ENCODE assay signal across 10 cellular contexts in genomic region chr11:117020287-117020686, GRCh38.
DNase-seq lines count a peak whose midpoint lies in the region; ATAC-seq and TF ChIP-seq lines count a peak whose summit lies in the region.
"Had no signal": no experiment of that assay in that cellular context is flagged by ENCODE, and none has a peak within 500 bp of the region (broad histone marks: within the 10 kb centered on the region; RNA-seq: fewer than 3 reads in every experiment).

No MANE protein-coding gene starts in this region.

- peaks cover 48 to 68% of the 10 kb centered on the region in 2 donors for H3K4me1 Mint-ChIP-seq in effector memory CD8-positive, alpha-beta T cell (ENCODE audit: low read depth in 2 of 2)

- DNase-seq in stimulated activated CD4-positive, alpha-beta T cell treated with anti-CD3 and anti-CD28 coated beads, Interleukin-1b, Interleukin-23, amount 100 ng/mL, for 48 hours, result peak; percentile 49
- DNase-seq in stimulated activated CD4-positive, alpha-beta T cell treated with anti-CD3 and anti-CD28 coated beads, Interleukin-2, amount 100 ng/mL, for 48 hours, result no peak
- DNase-seq in effector memory CD8-positive, alpha-beta T cell, result no peak
- DNase-seq in transverse colon (peak; percentile 30), mucosa of gallbladder (ENCODE audit: low spot score) (no peak), prostate gland (ENCODE audit: low spot score) (no peak)
- DNase-seq: NCI-H187 treated with DMSO at 0.1 percent for 48 hours had no signal

- peak; percentile 39 for ATAC-seq in effector memory CD8-positive, alpha-beta T cell (replicated peaks)
- ATAC-seq in gastroesophageal sphincter, result no peak

- H3K4me3 Mint-ChIP-seq in effector memory CD8-positive, alpha-beta T cell, result peak overlapping the region; percentile 41 to 56

- 88% methylated on average over 1 of the region's 1 CpG; no CpG with 5 or more reads in 1 of the 2 donors for WGBS in transverse colon (ENCODE audit: low coverage in 1 of 2), 2 donors
- 100% methylated on average over 1 of the region's 1 CpG; no CpG with 5 or more reads in 1 of the 2 donors for WGBS in gastroesophageal sphincter (ENCODE audit: low coverage in 1 of 2), 2 donors
- WGBS in prostate gland, result 95% methylated on average over 1 of the region's 1 CpG

- no peak overlapping the region for H3K4me3 ChIP-seq in transverse colon
- H3K4me3 ChIP-seq in gastroesophageal sphincter, result no peak overlapping the region
- H3K4me3 ChIP-seq in prostate gland, result no peak overlapping the region
- H3K4me3 ChIP-seq: BLaER1 treated with 17β-estradiol and CSF1 and Interleukin-3, amounts not matched to agents 10 nM and 100 nM had no signal

- H3K36me3 ChIP-seq in KOPT-K1 (ENCODE audit: insufficient read depth, low read length), result no peaks in the 10 kb centered on the region
- H3K36me3 ChIP-seq in transverse colon, result no peaks in the 10 kb centered on the region
- no peaks in the 10 kb centered on the region for H3K36me3 ChIP-seq in gastroesophageal sphincter
- H3K36me3 ChIP-seq in prostate gland, result no peaks in the 10 kb centered on the region

- H3K27ac ChIP-seq in KOPT-K1 (ENCODE audit: low read depth, low read length, poor library complexity, severe bottlenecking) (peak overlapping the region; percentile 15), transverse colon (peak overlapping the region; percentile 4 to 59 (median 49)), gastroesophageal sphincter (no peak overlapping the region), prostate gland (no peak overlapping the region)
- H3K27ac ChIP-seq: BLaER1 treated with 17β-estradiol and CSF1 and Interleukin-3, amounts not matched to agents 10 nM and 100 nM had no signal

- intact Hi-C loops in transverse colon (cut with DNase I; ENCODE audit: low total_unique reads) (no loop called here), prostate gland (cut with DNase I) (no loop called here)

- TF ChIP-seq EP300 in transverse colon (IDR thresholded peaks at IDR 0.05; ENCODE audit: low read depth), result no peak
- no peak for TF ChIP-seq EP300 in gastroesophageal sphincter (IDR thresholded peaks at IDR 0.05)

- H3K4me1 ChIP-seq in transverse colon (peaks cover 20 to 63% (median 23%) of the 10 kb centered on the region in 4 donors), gastroesophageal sphincter (peaks cover 2 to 58% (median 6%) of the 10 kb centered on the region in 3 donors), prostate gland (replicated peaks) (no peaks in the 10 kb centered on the region)

- peak overlapping the region; percentile 63 to 73 for H3K27ac Mint-ChIP-seq in effector memory CD8-positive, alpha-beta T cell

- H3K9me3 Mint-ChIP-seq in effector memory CD8-positive, alpha-beta T cell, result no peaks in the 10 kb centered on the region

- no peaks in the 10 kb centered on the region for H3K27me3 ChIP-seq in transverse colon
- no peaks in the 10 kb centered on the region for H3K27me3 ChIP-seq in gastroesophageal sphincter
- no peaks in the 10 kb centered on the region for H3K27me3 ChIP-seq in prostate gland (replicated peaks; ENCODE audit: insufficient read depth)
- H3K27me3 ChIP-seq: BLaER1 treated with 17β-estradiol and CSF1 and Interleukin-3, amounts not matched to agents 10 nM and 100 nM had no signal

- no peaks in the 10 kb centered on the region for H3K27me3 Mint-ChIP-seq in effector memory CD8-positive, alpha-beta T cell

- in situ Hi-C loops in transverse colon (cut with MboI; ENCODE audit: low pct_ligation_motif_present in 1 of 4, low pct_unique_long_range_greater_than_20kb in 1 of 4, low sequenced_read_pairs in 3 of 4), result no loop called here

- H3K9me3 ChIP-seq in KOPT-K1 (ENCODE audit: insufficient read depth, low read length, poor library complexity, severe bottlenecking) (no peaks in the 10 kb centered on the region), transverse colon (no peaks in the 10 kb centered on the region), gastroesophageal sphincter (no peaks in the 10 kb centered on the region), prostate gland (no peaks in the 10 kb centered on the region)

- peaks cover 36% of the 10 kb centered on the region for H3K36me3 Mint-ChIP-seq in effector memory CD8-positive, alpha-beta T cell (ENCODE audit: insufficient read depth)

- TF ChIP-seq POLR2A in transverse colon (IDR thresholded peaks at IDR 0.05), result no peak
- TF ChIP-seq POLR2A in gastroesophageal sphincter (IDR thresholded peaks at IDR 0.05), result no peak
- no peak for TF ChIP-seq POLR2A in prostate gland (IDR thresholded peaks at IDR 0.05)

- TF ChIP-seq CTCF in transverse colon (IDR thresholded peaks at IDR 0.05) (no peak), gastroesophageal sphincter (IDR thresholded peaks at IDR 0.05) (no peak), prostate gland (IDR thresholded peaks at IDR 0.05) (no peak)

Comparison
In these comparisons a context has a peak if more than half of its experiments do, and no peak if none do; other contexts are left out.
1. DNase-seq: peak in stimulated activated CD4-positive, alpha-beta T cell treated with anti-CD3 and anti-CD28 coated beads, Interleukin-1b, Interleukin-23, amount 100 ng/mL, for 48 hours (single experiment) and transverse colon (single experiment); none in stimulated activated CD4-positive, alpha-beta T cell treated with anti-CD3 and anti-CD28 coated beads, Interleukin-2, amount 100 ng/mL, for 48 hours (0 of 2), effector memory CD8-positive, alpha-beta T cell (0 of 3), mucosa of gallbladder (single experiment) and prostate gland (single experiment).
2. H3K27ac ChIP-seq: peak in KOPT-K1 (single experiment) and transverse colon (4 of 4); none in gastroesophageal sphincter (0 of 4) and prostate gland (0 of 2).